ENCODE assay signal across 8 cellular contexts in the genomic region with DNA sequence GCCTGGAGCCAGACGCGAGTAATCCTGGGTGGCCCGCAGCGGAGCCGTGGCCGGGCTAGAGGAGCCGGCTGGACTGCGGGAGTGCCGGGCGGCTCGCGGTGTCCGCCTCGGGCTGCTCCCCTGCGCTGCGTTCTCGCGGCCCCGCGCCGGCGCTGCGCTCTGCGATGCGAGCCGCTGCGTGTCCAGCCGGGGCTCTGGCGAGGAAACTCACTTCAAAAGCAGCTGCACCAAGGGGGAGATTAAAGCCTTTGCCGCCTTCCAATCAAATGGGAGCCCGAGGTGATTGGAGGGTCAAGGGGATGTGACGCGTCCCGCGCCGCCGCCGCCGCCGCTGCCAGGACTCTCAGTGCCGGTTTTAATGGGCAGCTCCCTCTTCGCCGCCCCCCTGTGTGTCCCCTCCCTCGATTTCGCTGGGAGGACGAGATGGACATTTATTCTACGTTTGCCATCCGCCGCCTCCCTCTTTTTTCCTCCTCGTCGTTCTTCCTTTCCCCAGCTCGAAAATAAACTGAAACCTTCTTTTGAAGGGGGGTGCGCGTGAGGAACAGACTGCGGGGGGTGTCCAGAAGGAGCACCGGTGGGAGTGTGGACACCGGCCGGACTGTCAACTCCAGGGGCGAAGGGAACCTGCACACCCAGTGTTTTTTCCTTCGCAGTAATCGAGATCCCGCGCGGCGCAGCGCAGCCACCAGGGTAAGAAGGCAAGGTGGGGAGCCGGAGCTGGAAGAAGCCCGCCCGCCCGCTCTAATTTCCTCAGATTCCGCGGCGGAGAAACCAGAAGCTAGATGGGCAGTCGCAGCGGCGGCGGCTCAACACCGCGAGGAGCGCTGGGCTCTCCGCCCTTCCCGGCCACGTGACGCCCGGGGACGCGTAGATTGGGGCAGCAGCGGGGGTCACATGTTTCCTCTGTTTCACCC. TPM values are rescaled to one million over a fixed set of nuclear protein-coding genes. Genes with fewer than 3 reads are reported as not detected.
A peak's percentile ranks its signal among the peaks of the same experiment; 100 is the strongest.
DNase-seq lines count a peak whose midpoint lies in the region; ATAC-seq and TF ChIP-seq lines count a peak whose summit lies in the region.

ZNF503 (minus strand) TSS at position 196 of the 917 bp plus-strand sequence. CDS start 345 bp downstream, outside the sequence.

- H3K27me3 ChIP-seq in AG04450 (ENCODE audit: control insufficient read depth, insufficient read depth, low read length): peaks cover 38% of the 10 kb centered on the region

- H3K27ac Mint-ChIP-seq in activated CD4-positive, alpha-beta T cell treated with anti-CD3 and anti-CD28 coated beads, Interleukin-2, amount 10 ng/mL, durations not matched to agents 7 days and 5 days: peak within 1 kb of the TSS; percentile 72
- H3K27ac Mint-ChIP-seq in mesothelial cell of epicardium: peak within 1 kb of the TSS; percentile 97

- H3K27me3 Mint-ChIP-seq in activated CD4-positive, alpha-beta T cell treated with anti-CD3 and anti-CD28 coated beads, Interleukin-2, amount 10 ng/mL, durations not matched to agents 7 days and 5 days: peaks cover 67% of the 10 kb centered on the region
- no peaks in the 10 kb centered on the region for H3K27me3 Mint-ChIP-seq in mesothelial cell of epicardium (ENCODE audit: low read depth)

- H3K9me3 ChIP-seq in AG04450 (ENCODE audit: control insufficient read depth, insufficient read depth, low read length): peaks cover 22% of the 10 kb centered on the region

- no peaks in the 10 kb centered on the region for H3K9me3 Mint-ChIP-seq in activated CD4-positive, alpha-beta T cell treated with anti-CD3 and anti-CD28 coated beads, Interleukin-2, amount 10 ng/mL, durations not matched to agents 7 days and 5 days
- H3K9me3 Mint-ChIP-seq in mesothelial cell of epicardium: no peaks in the 10 kb centered on the region

- no peak; the same call in 1 of the 2 replicates for TF ChIP-seq CTCF in AG04450 (IDR thresholded peaks at IDR 0.05; ENCODE audit: low read depth, low read length)
- TF ChIP-seq CTCF in mesothelial cell of epicardium (IDR thresholded peaks at IDR 0.05; ENCODE audit: unreplicated experiment): peak; percentile 9

- ATAC-seq in GM18508 (IDR thresholded peaks at IDR 0.05; ENCODE audit: insufficient read depth, unreplicated experiment) (peak; percentile 37), HG03064 (IDR thresholded peaks at IDR 0.05; ENCODE audit: low read depth, unreplicated experiment) (peak; percentile 51)

- CTCF ChIA-PET in AG04450 (lab: Charles Lee): interaction anchor here (1.1 to 3.9 kb wide), 3 partner anchors 635 to 1604 kb away, joined by 4 to 13 read pairs (median 5); no protein-coding TSS in a partner anchor
- CTCF ChIA-PET in activated CD4-positive, alpha-beta T cell treated with anti-CD3 and anti-CD28 coated beads, Interleukin-2, amount 10 ng/mL, durations not matched to agents 7 days and 5 days (lab: Charles Lee): interaction anchor here (1.2 kb wide), 1 partner anchor 71 kb away, joined by 3 read pairs; no protein-coding TSS in a partner anchor

- peak within 1 kb of the TSS; percentile 74 for H3K4me3 Mint-ChIP-seq in activated CD4-positive, alpha-beta T cell treated with anti-CD3 and anti-CD28 coated beads, Interleukin-2, amount 10 ng/mL, durations not matched to agents 7 days and 5 days
- H3K4me3 Mint-ChIP-seq in mesothelial cell of epicardium: peak within 1 kb of the TSS; percentile 80

- DNase-seq in AG04450 (ENCODE audit: low read depth, low spot score) (peak; percentile 95), NCI-H2107 treated with DMSO at 0.1 percent for 48 hours (lab: John Stamatoyannopoulos, UW; ENCODE audit: unreplicated experiment) (peak; percentile 85), erythroblast (lab: John Stamatoyannopoulos, UW) (peak; percentile 39 to 53), mesothelial cell of epicardium (ENCODE audit: low spot score in 2 of 2, unreplicated experiment in 2 of 2) (peak; percentile 95 to 96), superior temporal gyrus (ENCODE audit: extremely low spot score) (peak; percentile 93)
- DNase-seq in activated CD4-positive, alpha-beta T cell treated with anti-CD3 and anti-CD28 coated beads, Interleukin-2, amount 10 ng/mL, durations not matched to agents 7 days and 5 days: peak; percentile 26

- H3K4me3 ChIP-seq in AG04450 (ENCODE audit: low read depth, low read length): peak within 1 kb of the TSS; percentile 100

- POLR2A ChIA-PET in AG04450 (lab: Yijun Ruan, JAX): interaction anchor here (0.6 to 2.3 kb wide), 17 partner anchors 10 to 1603 kb away, joined by 3 to 24 read pairs (median 4); no protein-coding TSS in a partner anchor
- POLR2A ChIA-PET in activated CD4-positive, alpha-beta T cell treated with anti-CD3 and anti-CD28 coated beads, Interleukin-2, amount 10 ng/mL, durations not matched to agents 7 days and 5 days (lab: Charles Lee): no interaction called here

- peaks cover 3% of the 10 kb centered on the region for H3K36me3 Mint-ChIP-seq in activated CD4-positive, alpha-beta T cell treated with anti-CD3 and anti-CD28 coated beads, Interleukin-2, amount 10 ng/mL, durations not matched to agents 7 days and 5 days (ENCODE audit: low read depth)
- H3K36me3 Mint-ChIP-seq in mesothelial cell of epicardium: peaks cover 6% of the 10 kb centered on the region

- peak within 1 kb of the TSS; percentile 93 for H3K27ac ChIP-seq in AG04450 (ENCODE audit: low read depth, low read length)

- peaks cover 30% of the 10 kb centered on the region for H3K4me1 Mint-ChIP-seq in activated CD4-positive, alpha-beta T cell treated with anti-CD3 and anti-CD28 coated beads, Interleukin-2, amount 10 ng/mL, durations not matched to agents 7 days and 5 days
- peaks cover 32% of the 10 kb centered on the region for H3K4me1 Mint-ChIP-seq in mesothelial cell of epicardium

- TF ChIP-seq POLR2A in erythroblast (IDR thresholded peaks at IDR 0.05; ENCODE audit: low read length): no peak

RNA-seq across cellular contexts. Expression of gene ZNF503, which starts in this region (rescaled TPM):
- polyA plus RNA-seq in AG04450 (2011; rRNA removed): 2.5 and 3.3 TPM in 2 replicates
- 1.8 and 1.9 TPM in 2 replicates for polyA minus RNA-seq in AG04450 (2011; rRNA and poly(A)+ RNA removed)
- under 1 TPM in 1 of 2 experiments, not detected in 1; 0.07 TPM for total RNA-seq in activated CD4-positive, alpha-beta T cell treated with anti-CD3 and anti-CD28 coated beads, Interleukin-2, amount 10 ng/mL, durations not matched to agents 7 days and 5 days
- total RNA-seq in mesothelial cell of epicardium: 58.0 to 59.9 TPM (median 58.3 TPM) in 3 replicates

Comparison
In these comparisons a context has a peak if more than half of its experiments do, and no peak if none do; other contexts are left out.
1. Peak in every context shown above with its lines: DNase-seq, ATAC-seq, H3K4me3 ChIP-seq and H3K27ac ChIP-seq.
2. RNA of gene ZNF503 (total RNA-seq): 58.0 to 59.9 TPM in mesothelial cell of epicardium; 0.07 TPM in activated CD4-positive, alpha-beta T cell treated with anti-CD3 and anti-CD28 coated beads, Interleukin-2, amount 10 ng/mL, durations not matched to agents 7 days and 5 days; every median in the first group is over 10 times any median in the second.
3. Peak in DNase-seq in activated CD4-positive, alpha-beta T cell treated with anti-CD3 and anti-CD28 coated beads, Interleukin-2, amount 10 ng/mL, durations not matched to agents 7 days and 5 days; RNA of the gene not detected or under 1 TPM.
4. DNase-seq: peak in every context shown above with its lines; median percentile 96 in mesothelial cell of epicardium; 95 in AG04450; 93 in superior temporal gyrus; 85 in NCI-H2107 treated with DMSO at 0.1 percent for 48 hours; 46 in erythroblast; 26 in activated CD4-positive, alpha-beta T cell treated with anti-CD3 and anti-CD28 coated beads, Interleukin-2, amount 10 ng/mL, durations not matched to agents 7 days and 5 days.